2 cellular contexts compared by ENCODE assay signal in the genomic region with DNA sequence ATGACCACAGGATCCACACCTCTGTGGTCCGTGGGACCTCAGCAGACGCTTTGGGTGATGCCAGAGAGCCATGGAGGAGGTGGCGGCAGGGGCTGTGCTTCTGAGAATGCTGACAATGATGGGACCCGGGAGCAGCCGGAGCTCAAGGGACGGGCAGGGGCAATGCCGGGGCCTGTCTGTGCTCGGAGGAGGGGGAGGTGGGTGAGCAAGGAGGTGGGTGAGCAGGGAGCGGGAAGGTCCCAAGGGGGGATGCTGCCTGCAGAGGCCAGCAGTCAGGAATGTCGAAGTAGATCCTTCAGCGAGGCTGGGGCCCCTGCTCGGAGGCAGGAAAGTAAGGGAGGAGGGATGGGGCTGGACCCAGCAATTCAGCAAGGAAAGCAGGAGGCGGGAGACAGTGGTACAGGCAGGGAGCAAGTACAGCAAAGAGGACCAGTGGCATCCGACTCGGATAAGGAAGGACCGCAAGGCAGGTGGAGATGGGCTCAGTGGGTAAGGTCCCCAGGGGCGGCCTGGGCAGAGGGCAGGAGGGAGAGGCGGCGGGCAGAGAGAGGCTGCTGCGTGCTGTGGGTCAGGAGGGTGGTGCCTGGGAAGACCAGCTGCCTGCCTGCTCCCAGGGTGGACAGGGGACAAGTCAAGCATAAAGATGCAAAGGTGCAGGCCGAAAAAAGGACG.
TF ChIP-seq lines count a peak whose summit lies in the region.

No MANE protein-coding gene starts in this region.

TF ChIP-seq in HepG2, 621 proteins besides CTCF, POLR2A, EP300 and RAD21:
- no peak for TF ChIP-seq TBX3 (IDR thresholded peaks at IDR 0.05; ENCODE audit: borderline replicate concordance)
- TF ChIP-seq ZNF468 (CRISPR knock-in tag; IDR thresholded peaks at IDR 0.05): no peak
- TF ChIP-seq, protein P1, sequence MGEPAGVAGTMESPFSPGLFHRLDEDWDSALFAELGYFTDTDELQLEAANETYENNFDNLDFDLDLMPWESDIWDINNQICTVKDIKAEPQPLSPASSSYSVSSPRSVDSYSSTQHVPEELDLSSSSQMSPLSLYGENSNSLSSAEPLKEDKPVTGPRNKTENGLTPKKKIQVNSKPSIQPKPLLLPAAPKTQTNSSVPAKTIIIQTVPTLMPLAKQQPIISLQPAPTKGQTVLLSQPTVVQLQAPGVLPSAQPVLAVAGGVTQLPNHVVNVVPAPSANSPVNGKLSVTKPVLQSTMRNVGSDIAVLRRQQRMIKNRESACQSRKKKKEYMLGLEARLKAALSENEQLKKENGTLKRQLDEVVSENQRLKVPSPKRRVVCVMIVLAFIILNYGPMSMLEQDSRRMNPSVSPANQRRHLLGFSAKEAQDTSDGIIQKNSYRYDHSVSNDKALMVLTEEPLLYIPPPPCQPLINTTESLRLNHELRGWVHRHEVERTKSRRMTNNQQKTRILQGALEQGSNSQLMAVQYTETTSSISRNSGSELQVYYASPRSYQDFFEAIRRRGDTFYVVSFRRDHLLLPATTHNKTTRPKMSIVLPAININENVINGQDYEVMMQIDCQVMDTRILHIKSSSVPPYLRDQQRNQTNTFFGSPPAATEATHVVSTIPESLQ (CRISPR knock-in tag; conservative IDR thresholded peaks at IDR 0.05): no peak
- no peak for TF ChIP-seq ZFP36L1 (CRISPR knock-in tag; IDR thresholded peaks at IDR 0.05)
- TF ChIP-seq, protein P2, sequence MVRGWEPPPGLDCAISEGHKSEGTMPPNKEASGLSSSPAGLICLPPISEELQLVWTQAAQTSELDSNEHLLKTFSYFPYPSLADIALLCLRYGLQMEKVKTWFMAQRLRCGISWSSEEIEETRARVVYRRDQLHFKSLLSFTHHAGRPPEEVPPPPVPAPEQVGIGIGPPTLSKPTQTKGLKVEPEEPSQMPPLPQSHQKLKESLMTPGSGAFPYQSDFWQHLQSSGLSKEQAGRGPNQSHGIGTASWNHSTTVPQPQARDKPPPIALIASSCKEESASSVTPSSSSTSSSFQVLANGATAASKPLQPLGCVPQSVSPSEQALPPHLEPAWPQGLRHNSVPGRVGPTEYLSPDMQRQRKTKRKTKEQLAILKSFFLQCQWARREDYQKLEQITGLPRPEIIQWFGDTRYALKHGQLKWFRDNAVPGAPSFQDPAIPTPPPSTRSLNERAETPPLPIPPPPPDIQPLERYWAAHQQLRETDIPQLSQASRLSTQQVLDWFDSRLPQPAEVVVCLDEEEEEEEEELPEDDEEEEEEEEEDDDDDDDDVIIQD (CRISPR knock-in tag; IDR thresholded peaks at IDR 0.05; ENCODE audit: low read depth): no peak
- no peak for TF ChIP-seq PTBP1 (IDR thresholded peaks at IDR 0.05; ENCODE audit: low read depth, low read length, poor library complexity, severe bottlenecking)
- TF ChIP-seq MAFF (IDR thresholded peaks at IDR 0.05; ENCODE audit: low read depth, low read length): no peak
- no peak for TF ChIP-seq ZNF543 (CRISPR knock-in tag; IDR thresholded peaks at IDR 0.05)
- TF ChIP-seq ZNF33A (CRISPR knock-in tag; IDR thresholded peaks at IDR 0.05; ENCODE audit: borderline replicate concordance): no peak
- TF ChIP-seq TCF7 (IDR thresholded peaks at IDR 0.05; ENCODE audit: low read depth): no peak
- TF ChIP-seq, protein P3, sequence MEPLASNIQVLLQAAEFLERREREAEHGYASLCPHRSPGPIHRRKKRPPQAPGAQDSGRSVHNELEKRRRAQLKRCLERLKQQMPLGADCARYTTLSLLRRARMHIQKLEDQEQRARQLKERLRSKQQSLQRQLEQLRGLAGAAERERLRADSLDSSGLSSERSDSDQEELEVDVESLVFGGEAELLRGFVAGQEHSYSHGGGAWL (CRISPR knock-in tag; IDR thresholded peaks at IDR 0.05): no peak
- no peak for TF ChIP-seq CC2D1A (CRISPR knock-in tag; IDR thresholded peaks at IDR 0.05)
- TF ChIP-seq ZNF607 (CRISPR knock-in tag; IDR thresholded peaks at IDR 0.05; ENCODE audit: borderline replicate concordance): no peak

TF ChIP-seq in SK-N-SH, 30 proteins besides CTCF, POLR2A, EP300 and RAD21:
- TF ChIP-seq, protein P4, sequence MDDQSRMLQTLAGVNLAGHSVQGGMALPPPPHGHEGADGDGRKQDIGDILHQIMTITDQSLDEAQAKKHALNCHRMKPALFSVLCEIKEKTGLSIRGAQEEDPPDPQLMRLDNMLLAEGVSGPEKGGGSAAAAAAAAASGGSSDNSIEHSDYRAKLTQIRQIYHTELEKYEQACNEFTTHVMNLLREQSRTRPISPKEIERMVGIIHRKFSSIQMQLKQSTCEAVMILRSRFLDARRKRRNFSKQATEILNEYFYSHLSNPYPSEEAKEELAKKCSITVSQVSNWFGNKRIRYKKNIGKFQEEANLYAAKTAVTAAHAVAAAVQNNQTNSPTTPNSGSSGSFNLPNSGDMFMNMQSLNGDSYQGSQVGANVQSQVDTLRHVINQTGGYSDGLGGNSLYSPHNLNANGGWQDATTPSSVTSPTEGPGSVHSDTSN (IDR thresholded peaks at IDR 0.05): no peak
- no peak for TF ChIP-seq YY1 (IDR thresholded peaks at IDR 0.05; ENCODE audit: low read depth)
- TF ChIP-seq, protein P5, sequence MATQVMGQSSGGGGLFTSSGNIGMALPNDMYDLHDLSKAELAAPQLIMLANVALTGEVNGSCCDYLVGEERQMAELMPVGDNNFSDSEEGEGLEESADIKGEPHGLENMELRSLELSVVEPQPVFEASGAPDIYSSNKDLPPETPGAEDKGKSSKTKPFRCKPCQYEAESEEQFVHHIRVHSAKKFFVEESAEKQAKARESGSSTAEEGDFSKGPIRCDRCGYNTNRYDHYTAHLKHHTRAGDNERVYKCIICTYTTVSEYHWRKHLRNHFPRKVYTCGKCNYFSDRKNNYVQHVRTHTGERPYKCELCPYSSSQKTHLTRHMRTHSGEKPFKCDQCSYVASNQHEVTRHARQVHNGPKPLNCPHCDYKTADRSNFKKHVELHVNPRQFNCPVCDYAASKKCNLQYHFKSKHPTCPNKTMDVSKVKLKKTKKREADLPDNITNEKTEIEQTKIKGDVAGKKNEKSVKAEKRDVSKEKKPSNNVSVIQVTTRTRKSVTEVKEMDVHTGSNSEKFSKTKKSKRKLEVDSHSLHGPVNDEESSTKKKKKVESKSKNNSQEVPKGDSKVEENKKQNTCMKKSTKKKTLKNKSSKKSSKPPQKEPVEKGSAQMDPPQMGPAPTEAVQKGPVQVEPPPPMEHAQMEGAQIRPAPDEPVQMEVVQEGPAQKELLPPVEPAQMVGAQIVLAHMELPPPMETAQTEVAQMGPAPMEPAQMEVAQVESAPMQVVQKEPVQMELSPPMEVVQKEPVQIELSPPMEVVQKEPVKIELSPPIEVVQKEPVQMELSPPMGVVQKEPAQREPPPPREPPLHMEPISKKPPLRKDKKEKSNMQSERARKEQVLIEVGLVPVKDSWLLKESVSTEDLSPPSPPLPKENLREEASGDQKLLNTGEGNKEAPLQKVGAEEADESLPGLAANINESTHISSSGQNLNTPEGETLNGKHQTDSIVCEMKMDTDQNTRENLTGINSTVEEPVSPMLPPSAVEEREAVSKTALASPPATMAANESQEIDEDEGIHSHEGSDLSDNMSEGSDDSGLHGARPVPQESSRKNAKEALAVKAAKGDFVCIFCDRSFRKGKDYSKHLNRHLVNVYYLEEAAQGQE (IDR thresholded peaks at IDR 0.05; ENCODE audit: low read depth, low read length): no peak
- no peak for TF ChIP-seq GATA2 (CRISPR knock-in tag; IDR thresholded peaks at IDR 0.05)
- no peak for TF ChIP-seq FOXM1 (IDR thresholded peaks at IDR 0.05; ENCODE audit: low read depth)
- TF ChIP-seq MXI1 (IDR thresholded peaks at IDR 0.05; ENCODE audit: low read depth, low read length): no peak
- TF ChIP-seq NFIC (IDR thresholded peaks at IDR 0.05; ENCODE audit: borderline replicate concordance): no peak
